8 cellular contexts compared by ENCODE assay signal in the genomic region with DNA sequence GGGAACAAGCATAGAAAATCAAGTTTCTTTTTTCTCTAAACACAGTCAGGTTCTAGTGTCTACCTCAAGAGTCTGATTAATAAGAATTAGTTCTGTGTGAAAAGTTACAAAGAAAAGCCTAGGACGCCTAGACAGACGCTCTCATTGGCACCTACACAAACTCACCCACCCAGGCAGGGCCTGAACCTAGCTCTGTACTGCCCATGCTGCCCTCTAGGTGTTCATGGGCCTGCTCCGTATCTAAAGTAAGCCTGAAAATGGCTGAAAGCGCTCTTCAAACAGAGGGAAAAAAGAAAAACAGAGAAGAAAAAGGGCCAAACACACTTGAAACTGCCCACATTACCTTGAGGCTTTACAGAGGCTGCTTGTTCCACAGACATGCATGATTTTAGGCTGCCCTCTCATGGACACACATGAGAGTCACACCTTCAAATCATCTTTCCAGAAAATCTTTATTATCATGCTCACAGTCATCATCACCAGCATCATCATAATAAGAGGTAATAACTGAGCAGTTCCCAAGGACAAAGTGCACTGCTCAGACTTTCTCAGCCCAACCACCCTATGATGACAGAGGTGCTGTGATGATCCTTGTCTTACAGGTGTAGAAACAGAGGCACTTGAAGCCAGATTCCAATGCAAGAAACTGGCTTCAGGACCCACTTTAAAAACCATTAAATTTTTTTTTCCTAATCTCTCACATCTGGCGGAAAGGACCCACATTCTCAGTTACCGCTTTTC. TPM values are rescaled to one million over a fixed set of nuclear protein-coding genes. Genes with fewer than 3 reads are reported as not detected.
A peak's percentile ranks its signal among the peaks of the same experiment; 100 is the strongest.
DNase-seq lines count a peak whose midpoint lies in the region; ATAC-seq and TF ChIP-seq lines count a peak whose summit lies in the region.

No MANE protein-coding gene starts in this region.

- H3K9me3 ChIP-seq in right lobe of liver, result no peaks in the 10 kb centered on the region

- ATAC-seq in HG02970 (IDR thresholded peaks at IDR 0.05; ENCODE audit: low FRiP score, unreplicated experiment), result peak; percentile 64
- ATAC-seq in right lobe of liver, result peak; percentile 63 to 89 (median 82)
- no peak for ATAC-seq in GM18519 (IDR thresholded peaks at IDR 0.05; ENCODE audit: low FRiP score, unreplicated experiment)

- peak overlapping the region; percentile 17 for H3K27ac ChIP-seq in brain microvascular endothelial cell
- H3K27ac ChIP-seq in right lobe of liver, result no peak overlapping the region

- TF ChIP-seq CTCF in GM12864 (IDR thresholded peaks at IDR 0.05; ENCODE audit: low read depth, low read length, missing control alignments) (peak; percentile 53), brain microvascular endothelial cell (IDR thresholded peaks at IDR 0.05; ENCODE audit: low read depth, low read length, missing control alignments) (peak; percentile 66), right lobe of liver (IDR thresholded peaks at IDR 0.05) (peak; percentile 49 to 68 (median 56))

- H3K36me3 ChIP-seq in brain microvascular endothelial cell (replicated peaks) (no peaks in the 10 kb centered on the region), right lobe of liver (no peaks in the 10 kb centered on the region)

- in situ Hi-C loops in brain microvascular endothelial cell (cut with HindIII; ENCODE audit: low pct_ligation_motif_present, low sequenced_read_pairs), result no loop called here

- no peaks in the 10 kb centered on the region for H3K4me1 ChIP-seq in right lobe of liver

- no peak for TF ChIP-seq POLR2A in right lobe of liver (IDR thresholded peaks at IDR 0.05)

- H3K4me3 ChIP-seq in GM12864 (ENCODE audit: low read depth, low read length) (no peak overlapping the region), brain microvascular endothelial cell (ENCODE audit: low read depth, low read length) (no peak overlapping the region), right lobe of liver (no peak overlapping the region)

- 41% methylated on average over 5 of the region's 6 CpGs for WGBS in right lobe of liver (ENCODE audit: insufficient coverage, low coverage, low lambda C conversion rate, missing lambda C conversion rate)

- DNase-seq in AML-193 (lab: John Stamatoyannopoulos, UW) (peak; percentile 5 to 20), GM12864 (ENCODE audit: low read depth) (no peak), NCI-H69 (lab: John Stamatoyannopoulos, UW) (peak; percentile 71), brain microvascular endothelial cell (peak; percentile 40), right lobe of liver (no peak), amniotic stem cell (lab: John Stamatoyannopoulos, UW) (no peak)

- no peaks in the 10 kb centered on the region for H3K27me3 ChIP-seq in brain microvascular endothelial cell (replicated peaks)
- no peaks in the 10 kb centered on the region for H3K27me3 ChIP-seq in right lobe of liver

- intact Hi-C loops in right lobe of liver (cut with DNase I), result loop anchor here in 1 of 2 donors (10.0 kb wide), 1 partner anchor 162 kb away; no protein-coding TSS in a partner anchor

RNA-seq across cellular contexts. Expression of a gene that starts 49.6 kb away (rescaled TPM):
- total RNA-seq in right lobe of liver, result under 1 TPM in 4 of 6 experiments, not detected in 2; 0.11 to 0.49 (median 0.30) TPM

Comparison
In these comparisons a context has a peak if more than half of its experiments do, and no peak if none do; other contexts are left out.
1. DNase-seq: peak in AML-193 (2 of 2), NCI-H69 (single experiment) and brain microvascular endothelial cell (single experiment); none in GM12864 (single experiment), right lobe of liver (0 of 3) and amniotic stem cell (single experiment).
2. Peak in every context shown above with its lines, with median percentiles within 50 percentile points of each other: CTCF ChIP-seq.